ENCODE assay signal across 1 cellular context in genomic region chr2:101282980-101283379, GRCh38.
TF ChIP-seq lines count a peak whose summit lies in the region.

No MANE protein-coding gene starts in this region.

TF ChIP-seq in WTC11, 78 proteins besides CTCF, POLR2A, EP300 and RAD21 (continued from another document):
- TF ChIP-seq AR (CRISPR knock-in tag; IDR thresholded peaks at IDR 0.05) = no peak
- TF ChIP-seq USF1 (CRISPR knock-in tag; IDR thresholded peaks at IDR 0.05) = no peak
- TF ChIP-seq MAX (CRISPR knock-in tag; IDR thresholded peaks at IDR 0.05) = no peak
